8 cellular contexts compared by ENCODE assay signal in the genomic region with DNA sequence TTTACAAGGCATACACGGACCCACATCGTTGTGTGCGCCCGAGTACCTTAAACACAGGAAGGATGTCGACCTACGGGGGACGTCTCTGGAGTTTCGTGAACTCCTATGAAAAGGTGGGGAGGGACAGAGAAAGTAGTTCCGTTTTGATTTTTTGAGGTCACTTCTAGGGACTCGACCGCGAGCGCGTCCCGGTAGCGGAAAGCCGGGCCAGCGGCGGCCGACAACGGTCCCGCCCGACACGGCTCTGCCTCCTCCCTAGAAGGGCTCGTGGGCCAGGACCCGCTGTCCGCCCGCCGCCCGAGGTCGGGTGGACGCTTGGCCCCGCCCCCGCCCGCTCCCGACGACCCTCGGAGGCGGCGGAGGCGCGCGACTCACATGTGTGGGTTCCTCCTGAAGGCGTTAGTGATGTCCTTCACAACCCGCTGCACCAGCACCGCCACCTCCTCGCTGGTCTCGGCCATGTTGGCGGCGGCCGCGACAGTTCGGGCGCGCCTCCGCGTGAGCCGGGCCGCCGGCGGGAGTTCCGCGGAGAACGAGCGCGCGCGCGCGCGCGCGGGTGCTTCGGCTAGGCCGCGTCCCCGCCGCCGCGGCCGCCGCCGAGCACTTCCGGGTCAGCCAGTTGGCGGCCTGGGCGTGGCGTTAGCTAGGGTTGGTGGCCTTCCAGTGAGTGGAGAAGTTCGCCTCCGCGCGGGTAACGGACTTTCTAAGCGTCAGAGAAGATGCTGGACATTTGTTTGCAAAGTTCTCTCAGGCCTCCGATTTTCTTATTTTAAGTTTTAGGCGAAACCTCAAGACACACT. TPM values are rescaled to one million over a fixed set of nuclear protein-coding genes. Genes with fewer than 3 reads are reported as not detected.
A peak's percentile ranks its signal among the peaks of the same experiment; 100 is the strongest.
DNase-seq lines count a peak whose midpoint lies in the region; ATAC-seq and TF ChIP-seq lines count a peak whose summit lies in the region.

A gene with protein sequence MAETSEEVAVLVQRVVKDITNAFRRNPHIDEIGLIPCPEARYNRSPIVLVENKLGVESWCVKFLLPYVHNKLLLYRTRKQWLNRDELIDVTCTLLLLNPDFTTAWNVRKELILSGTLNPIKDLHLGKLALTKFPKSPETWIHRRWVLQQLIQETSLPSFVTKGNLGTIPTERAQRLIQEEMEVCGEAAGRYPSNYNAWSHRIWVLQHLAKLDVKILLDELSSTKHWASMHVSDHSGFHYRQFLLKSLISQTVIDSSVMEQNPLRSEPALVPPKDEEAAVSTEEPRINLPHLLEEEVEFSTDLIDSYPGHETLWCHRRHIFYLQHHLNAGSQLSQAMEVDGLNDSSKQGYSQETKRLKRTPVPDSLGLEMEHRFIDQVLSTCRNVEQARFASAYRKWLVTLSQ (minus strand): TSS at position 534 of the 800 bp plus-strand sequence. CDS start 73 bp downstream, at position 461.

- peak; percentile 68 for ATAC-seq in GM23338
- ATAC-seq in naive thymus-derived CD4-positive, alpha-beta T cell = peak; percentile 93
- peak; percentile 97 for ATAC-seq in stimulated activated memory B cell treated with anti-CD40 and anti-IgM and Interleukin-4, amounts not matched to agents 10 μg/mL and 1 μg/mL and 100 μg/mL, for 72 hours

- H3K27ac ChIP-seq in DOHH2 (ENCODE audit: low read depth, low read length) (peak within 1 kb of the TSS; percentile 84), GM23338 (ENCODE audit: low read depth) (peak within 1 kb of the TSS; percentile 98), fibroblast of lung (ENCODE audit: insufficient read depth, low read length) (peak within 1 kb of the TSS; percentile 94)
- peak within 1 kb of the TSS; percentile 93 for H3K27ac ChIP-seq in naive thymus-derived CD4-positive, alpha-beta T cell (ENCODE audit: low read depth, low read length)

- H3K36me3 Mint-ChIP-seq in GM23338 (ENCODE audit: low read depth) = peaks cover 10% of the 10 kb centered on the region; the same call in 2 of the 3 replicates
- H3K36me3 Mint-ChIP-seq in naive thymus-derived CD4-positive, alpha-beta T cell = peaks cover 0 to 21% (median 6%) of the 10 kb centered on the region in 5 donors
- no peaks in the 10 kb centered on the region for H3K36me3 Mint-ChIP-seq in stimulated activated memory B cell treated with anti-CD40 and anti-IgM and Interleukin-4, amounts not matched to agents 10 μg/mL and 1 μg/mL and 100 μg/mL, for 72 hours

- no peaks in the 10 kb centered on the region for H4K20me1 ChIP-seq in DOHH2 (ENCODE audit: control insufficient read depth, insufficient read depth, low read depth, low read length)
- peaks cover 6% of the 10 kb centered on the region; the same call in 1 of the 2 replicates for H4K20me1 ChIP-seq in GM23338 (replicated peaks; ENCODE audit: insufficient read depth)
- H4K20me1 ChIP-seq in fibroblast of lung (ENCODE audit: control insufficient read depth, extremely low read depth, insufficient read depth, low read length) = no peaks in the 10 kb centered on the region

- peak within 1 kb of the TSS; percentile 83 for H3K4me3 ChIP-seq in DOHH2 (ENCODE audit: low read length)
- H3K4me3 ChIP-seq in GM23338 = peak within 1 kb of the TSS; percentile 79
- peak within 1 kb of the TSS; percentile 70 to 94 (median 82) for H3K4me3 ChIP-seq in fibroblast of lung (replicated peaks in 1 of 4; ENCODE audit: control extremely low read depth in 1 of 4, insufficient read depth in 1 of 4, low read depth in 3 of 4, low read length in 4 of 4)
- peak within 1 kb of the TSS; percentile 76 for H3K4me3 ChIP-seq in naive thymus-derived CD4-positive, alpha-beta T cell (ENCODE audit: low read length)

- H2AFZ ChIP-seq in GM23338 (no peak within 1 kb of the TSS), fibroblast of lung (ENCODE audit: low read length) (peak within 1 kb of the TSS; percentile 89)

- intact Hi-C loops in naive thymus-derived CD4-positive, alpha-beta T cell (cut with micrococcal nuclease) = loop anchor here (1.0 to 10.0 kb wide), 13 partner anchors 8 to 982 kb away; a partner anchor contains a TSS

- H3K4me1 ChIP-seq in DOHH2 (ENCODE audit: control insufficient read depth, low read length) (peaks cover 12% of the 10 kb centered on the region), GM23338 (ENCODE audit: insufficient read depth) (peaks cover 50% of the 10 kb centered on the region), fibroblast of lung (ENCODE audit: control insufficient read depth, extremely low read depth, insufficient read depth, low read length) (peaks cover 2% of the 10 kb centered on the region)
- peaks cover 7 to 16% of the 10 kb centered on the region in 2 donors for H3K4me1 ChIP-seq in naive thymus-derived CD4-positive, alpha-beta T cell (ENCODE audit: control insufficient read depth in 2 of 2, insufficient read depth in 2 of 2, low read length in 2 of 2)

- H3K36me3 ChIP-seq in DOHH2 (ENCODE audit: control insufficient read depth, low read length) (peaks cover 32% of the 10 kb centered on the region), GM23338 (ENCODE audit: insufficient read depth) (no peaks in the 10 kb centered on the region), fibroblast of lung (ENCODE audit: control insufficient read depth, insufficient read depth, low read length) (peaks cover 2% of the 10 kb centered on the region)
- H3K36me3 ChIP-seq in naive thymus-derived CD4-positive, alpha-beta T cell (ENCODE audit: control insufficient read depth in 2 of 3, insufficient read depth in 3 of 3, low read length in 3 of 3) = no peaks in the 10 kb centered on the region

- H3K9me2 ChIP-seq in DOHH2 (replicated peaks; ENCODE audit: control insufficient read depth, low read length) (no peaks in the 10 kb centered on the region), GM23338 (ENCODE audit: insufficient read depth) (no peaks in the 10 kb centered on the region)

- H3K9me3 Mint-ChIP-seq in GM23338 = no peaks in the 10 kb centered on the region
- H3K9me3 Mint-ChIP-seq in naive thymus-derived CD4-positive, alpha-beta T cell = no peaks in the 10 kb centered on the region
- no peaks in the 10 kb centered on the region for H3K9me3 Mint-ChIP-seq in stimulated activated memory B cell treated with anti-CD40 and anti-IgM and Interleukin-4, amounts not matched to agents 10 μg/mL and 1 μg/mL and 100 μg/mL, for 72 hours

- TF ChIP-seq CTCF in DOHH2 (IDR thresholded peaks at IDR 0.05; ENCODE audit: low read depth, low read length, poor library complexity, severe bottlenecking) (no peak), GM23338 (conservative IDR thresholded peaks at IDR 0.05; ENCODE audit: low read depth in 2 of 2) (no peak), fibroblast of lung (conservative IDR thresholded peaks at IDR 0.05 in 1 of 2, IDR thresholded peaks at IDR 0.05 in 1 of 2; ENCODE audit: low read depth in 1 of 2, low read length in 2 of 2) (no peak)

- peaks cover 52% of the 10 kb centered on the region for H3K4me1 Mint-ChIP-seq in GM23338
- H3K4me1 Mint-ChIP-seq in naive thymus-derived CD4-positive, alpha-beta T cell = peaks cover 14 to 51% (median 35%) of the 10 kb centered on the region in 7 donors
- peaks cover 23% of the 10 kb centered on the region for H3K4me1 Mint-ChIP-seq in stimulated activated memory B cell treated with anti-CD40 and anti-IgM and Interleukin-4, amounts not matched to agents 10 μg/mL and 1 μg/mL and 100 μg/mL, for 72 hours

- H3K27me3 ChIP-seq in DOHH2 (ENCODE audit: control insufficient read depth, low read length) (no peaks in the 10 kb centered on the region), GM23338 (ENCODE audit: insufficient read depth) (no peaks in the 10 kb centered on the region), fibroblast of lung (ENCODE audit: control insufficient read depth, insufficient read depth, low read length) (no peaks in the 10 kb centered on the region)
- no peaks in the 10 kb centered on the region for H3K27me3 ChIP-seq in naive thymus-derived CD4-positive, alpha-beta T cell (ENCODE audit: control insufficient read depth in 2 of 2, insufficient read depth in 2 of 2, low read length in 2 of 2)

- peak within 1 kb of the TSS; percentile 93 for H3K9ac ChIP-seq in fibroblast of lung (ENCODE audit: insufficient read depth, low read length)

- POLR2A ChIA-PET in naive thymus-derived CD4-positive, alpha-beta T cell (lab: Charles Lee) = interaction anchor here (0.7 to 1.6 kb wide), 3 partner anchors 10 to 88 kb away, joined by 4 to 5 read pairs (median 5); a partner anchor contains a TSS

- H3K79me2 ChIP-seq in DOHH2 (ENCODE audit: control insufficient read depth, low read length) = peaks cover 48% of the 10 kb centered on the region
- H3K79me2 ChIP-seq in GM23338 (replicated peaks; ENCODE audit: insufficient read depth) = peaks cover 48% of the 10 kb centered on the region
- H3K79me2 ChIP-seq in fibroblast of lung (ENCODE audit: control insufficient read depth, insufficient read depth, low read length) = peaks cover 45% of the 10 kb centered on the region

- peak within 1 kb of the TSS; percentile 93 for H3K4me3 Mint-ChIP-seq in GM23338
- H3K4me3 Mint-ChIP-seq in naive thymus-derived CD4-positive, alpha-beta T cell = peak within 1 kb of the TSS; percentile 87 to 99 (median 96)
- peak within 1 kb of the TSS; percentile 93 for H3K4me3 Mint-ChIP-seq in stimulated activated memory B cell treated with anti-CD40 and anti-IgM and Interleukin-4, amounts not matched to agents 10 μg/mL and 1 μg/mL and 100 μg/mL, for 72 hours

- H3F3A ChIP-seq in DOHH2 (ENCODE audit: control insufficient read depth, insufficient read depth) (peaks cover 2% of the 10 kb centered on the region; the same call in 1 of the 2 replicates), GM23338 (replicated peaks; ENCODE audit: low read depth) (no peaks in the 10 kb centered on the region)

- H3K9me3 ChIP-seq in DOHH2 (ENCODE audit: control insufficient read depth, insufficient read depth, low read length) = no peaks in the 10 kb centered on the region
- H3K9me3 ChIP-seq in fibroblast of lung (ENCODE audit: control insufficient read depth, insufficient read depth, low read depth, low read length) = no peaks in the 10 kb centered on the region
- H3K9me3 ChIP-seq in naive thymus-derived CD4-positive, alpha-beta T cell (ENCODE audit: control insufficient read depth in 2 of 3, low read length in 3 of 3) = no peaks in the 10 kb centered on the region

- DNase-seq in GM23338 (ENCODE audit: low spot score) = peak; percentile 93
- peak; percentile 81 to 86 for DNase-seq in Kasumi-1 (lab: John Stamatoyannopoulos, UW)
- DNase-seq in RKO (ENCODE audit: low spot score) = peak; percentile 91
- DNase-seq in activated T-helper 1 cell treated with anti-CD3 and anti-CD28 coated beads, Interleukin-2, amount 50 U/mL, for 16 hours (ENCODE audit: low read depth in 1 of 2, low spot score in 1 of 2) = peak; percentile 71 to 83
- peak; percentile 87 to 92 for DNase-seq in fibroblast of lung (ENCODE audit: low read depth in 2 of 2)
- DNase-seq in naive thymus-derived CD4-positive, alpha-beta T cell = peak; percentile 80 to 95 (median 89)

- H3K4me2 ChIP-seq in DOHH2 (ENCODE audit: low read length) (peak within 1 kb of the TSS; percentile 75), GM23338 (peak within 1 kb of the TSS; percentile 90), fibroblast of lung (ENCODE audit: extremely low read depth, insufficient read depth, low read length) (peak within 1 kb of the TSS; percentile 91)

- peak within 1 kb of the TSS; percentile 94 for H3K27ac Mint-ChIP-seq in GM23338
- peak within 1 kb of the TSS; percentile 85 to 98 (median 94) for H3K27ac Mint-ChIP-seq in naive thymus-derived CD4-positive, alpha-beta T cell
- peak within 1 kb of the TSS; percentile 95 for H3K27ac Mint-ChIP-seq in stimulated activated memory B cell treated with anti-CD40 and anti-IgM and Interleukin-4, amounts not matched to agents 10 μg/mL and 1 μg/mL and 100 μg/mL, for 72 hours

- peaks cover 5% of the 10 kb centered on the region for H3K27me3 Mint-ChIP-seq in GM23338 (ENCODE audit: insufficient read depth, low read depth, poor library complexity)
- no peaks in the 10 kb centered on the region for H3K27me3 Mint-ChIP-seq in naive thymus-derived CD4-positive, alpha-beta T cell
- no peaks in the 10 kb centered on the region for H3K27me3 Mint-ChIP-seq in stimulated activated memory B cell treated with anti-CD40 and anti-IgM and Interleukin-4, amounts not matched to agents 10 μg/mL and 1 μg/mL and 100 μg/mL, for 72 hours

- CTCF ChIA-PET in naive thymus-derived CD4-positive, alpha-beta T cell (lab: Charles Lee) = interaction anchor here (0.7 kb wide), 1 partner anchor 72 kb away, joined by 4 read pairs; no protein-coding TSS in a partner anchor

RNA-seq across cellular contexts. Expression of the gene that starts here (rescaled TPM):
- 218 and 219 TPM in 2 replicates for total RNA-seq in GM23338 (2014; rRNA removed; shearing (Covaris generic))
- 32.1 and 35.2 TPM in 2 replicates for polyA plus RNA-seq in GM23338 (2016; fragmentation: Nextera tagmentation; extraction: Ambion mirVana)
- 74.5 and 115 TPM in 2 replicates for total RNA-seq in fibroblast of lung
- polyA plus RNA-seq in fibroblast of lung = 18.0 and 21.7 TPM in 2 replicates
- polyA plus RNA-seq in fibroblast of lung (2012) = 11.9 and 18.8 TPM in 2 replicates
- polyA minus RNA-seq in fibroblast of lung (ENCODE audit: low replicate concordance) = 11.3 and 25.2 TPM in 2 replicates
- 10 to 100 TPM; 59.6 to 82.4 (median 65.7) TPM for total RNA-seq in naive thymus-derived CD4-positive, alpha-beta T cell
- polyA plus RNA-seq in naive thymus-derived CD4-positive, alpha-beta T cell = 10 to 100 TPM; 11.1 to 18.8 TPM

Comparison
In these comparisons a context has a peak if more than half of its experiments do, and no peak if none do; other contexts are left out.
1. Peak in every context shown above with its lines: DNase-seq, ATAC-seq, H3K4me3 ChIP-seq and H3K27ac ChIP-seq.